ENCODE assay signal across 14 cellular contexts in the genomic region with DNA sequence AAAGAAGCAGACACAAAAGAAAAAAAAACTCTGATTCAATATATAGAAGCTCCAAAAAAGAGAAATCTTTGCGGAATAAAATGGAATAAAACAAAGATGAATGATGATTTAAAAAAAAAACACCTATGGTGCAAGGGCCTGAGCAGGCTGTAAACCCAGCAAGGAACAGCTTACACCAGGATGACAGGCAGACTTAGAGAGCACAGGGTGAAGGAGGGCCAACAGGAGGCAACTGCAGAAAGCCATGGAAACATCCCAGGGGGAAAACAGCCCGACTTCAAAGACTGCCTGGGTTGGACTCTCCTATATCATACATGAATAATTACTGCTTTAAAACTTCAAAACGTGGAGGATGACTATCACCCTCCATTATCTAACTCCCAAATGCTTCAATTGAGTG.
DNase-seq lines count a peak whose midpoint lies in the region; ATAC-seq and TF ChIP-seq lines count a peak whose summit lies in the region.
"Had no signal": no experiment of that assay in that cellular context is flagged by ENCODE, and none has a peak within 500 bp of the region (broad histone marks: within the 10 kb centered on the region; RNA-seq: fewer than 3 reads in every experiment).

No MANE protein-coding gene starts in this region.

- no peaks in the 10 kb centered on the region for H3K27me3 ChIP-seq in H9 (ENCODE audit: insufficient read depth, low read length)
- H3K27me3 ChIP-seq: BE2C had no signal

- H3K23ac ChIP-seq in H9 (ENCODE audit: insufficient read length, low read depth, low read length): no peak overlapping the region

- H2BK12ac ChIP-seq in H9 (ENCODE audit: insufficient read length, low read depth, low read length): no peak overlapping the region

- no peak overlapping the region for H4K8ac ChIP-seq in H9 (replicated peaks; ENCODE audit: insufficient read length, low read depth, low read length)

- POLR2A ChIA-PET in WTC11 (lab: Charles Lee): no interaction called here

- H4K91ac ChIP-seq in H9 (ENCODE audit: insufficient read length, low read depth, low read length): no peak overlapping the region

- H3K18ac ChIP-seq in H9 (ENCODE audit: insufficient read length, low read depth, low read length): no peak overlapping the region

- no peaks in the 10 kb centered on the region for H4K20me1 ChIP-seq in H9 (ENCODE audit: control insufficient read depth, insufficient read depth, insufficient read length)

- no peak overlapping the region for H3K56ac ChIP-seq in H9 (ENCODE audit: insufficient read length, low read depth, low read length)

- H3K79me1 ChIP-seq in H9 (ENCODE audit: insufficient read depth, low read depth, low read length, poor library complexity, severe bottlenecking): no peaks in the 10 kb centered on the region

- H3K4me3 Mint-ChIP-seq in H9 (no peak overlapping the region), WTC11 (no peak overlapping the region)
- H3K4me3 Mint-ChIP-seq: CD4-positive, alpha-beta T cell; GM23338 had no signal

- H3K27ac Mint-ChIP-seq in H9 (peak overlapping the region in 2 of 3 experiments; percentile 52 to 81; a peak in 2 of 7 replicates), WTC11 (no peak overlapping the region)
- H3K27ac Mint-ChIP-seq: CD4-positive, alpha-beta T cell; GM23338 had no signal

- H3K27ac ChIP-seq in H9 (ENCODE audit: insufficient read length, low read depth, low read length): no peak overlapping the region

- no peak overlapping the region for H2BK15ac ChIP-seq in H9 (ENCODE audit: low read depth, low read length)

- H3K9ac ChIP-seq in H9 (ENCODE audit: extremely low read depth, insufficient read length, low read length): no peak overlapping the region

- WGBS in H9 (ENCODE audit: extremely low coverage, insufficient read length, low lambda C conversion rate): no CpG with 5 or more reads among the region's 3 CpGs

- H3K14ac ChIP-seq in H9 (ENCODE audit: insufficient read depth, low read length): no peak overlapping the region

- H3T11ph ChIP-seq in H9 (ENCODE audit: low read length): no peak overlapping the region

- H3K4me1 Mint-ChIP-seq in H9: no peaks in the 10 kb centered on the region
- no peaks in the 10 kb centered on the region for H3K4me1 Mint-ChIP-seq in WTC11
- H3K4me1 Mint-ChIP-seq: GM23338 had no signal

- no peaks in the 10 kb centered on the region for H3K23me2 ChIP-seq in H9 (ENCODE audit: insufficient read length, low read depth, low read length, poor library complexity, severe bottlenecking)

- H3K36me3 Mint-ChIP-seq in H9 (ENCODE audit: insufficient read depth in 1 of 3, low read depth in 3 of 3): no peaks in the 10 kb centered on the region
- H3K36me3 Mint-ChIP-seq in WTC11: no peaks in the 10 kb centered on the region

- H3K79me2 ChIP-seq in H9 (ENCODE audit: insufficient read depth, low read length): no peaks in the 10 kb centered on the region

- DNase-seq in H9: no peak
- peak; percentile 13 for DNase-seq in WTC11 (ENCODE audit: low spot score)
- peak; percentile 60 for DNase-seq in islet precursor cell
- no peak for DNase-seq in AG08396 (ENCODE audit: low spot score)
- no peak for DNase-seq in NCI-H2107 (lab: John Stamatoyannopoulos, UW)
- DNase-seq in SW 1271 (lab: John Stamatoyannopoulos, UW): no peak
- DNase-seq: BE2C; C1 segment of cervical spinal cord; Caco-2; CD4-positive, alpha-beta T cell; GDM1; H7 had no signal

- H2BK5ac ChIP-seq in H9 (ENCODE audit: insufficient read length, low read length): no peak overlapping the region

- ATAC-seq in WTC11 (peak; percentile 88), HG03139 (IDR thresholded peaks at IDR 0.05; ENCODE audit: unreplicated experiment) (no peak)
- ATAC-seq: GM23338 had no signal

- no peak overlapping the region for H3K4me2 ChIP-seq in H9 (ENCODE audit: insufficient read depth, insufficient read length, low read length)
- H3K4me2 ChIP-seq: GM23338 had no signal

- 0 out of 3 replicates have a peak, but pooled peaks have one; percentile 11 for TF ChIP-seq CTCF in H9 (conservative IDR thresholded peaks at IDR 0.05)
- no peak for TF ChIP-seq CTCF in WTC11 (IDR thresholded peaks at IDR 0.05)

- H3K9me3 Mint-ChIP-seq in H9: no peaks in the 10 kb centered on the region
- H3K9me3 Mint-ChIP-seq in WTC11: no peaks in the 10 kb centered on the region
- H3K9me3 Mint-ChIP-seq: CD4-positive, alpha-beta T cell; GM23338 had no signal

- H2AK5ac ChIP-seq in H9 (ENCODE audit: insufficient read length, low read length): no peak overlapping the region

- H3K4ac ChIP-seq in H9 (ENCODE audit: low read depth, low read length): no peak overlapping the region

- H2BK20ac ChIP-seq in H9 (ENCODE audit: low read depth, low read length, poor library complexity, severe bottlenecking): no peak overlapping the region

- no peak overlapping the region for H2AFZ ChIP-seq in H9 (ENCODE audit: low read length)
- H2AFZ ChIP-seq: GM23338 had no signal

- no peak overlapping the region for H4K5ac ChIP-seq in H9 (ENCODE audit: insufficient read length, low read depth, low read length)

- CTCF ChIA-PET in WTC11 (lab: Charles Lee): no interaction called here

- H3K9me3 ChIP-seq in H9 (ENCODE audit: control insufficient read depth, low read depth, low read length): no peaks in the 10 kb centered on the region
- H3K9me3 ChIP-seq: BE2C, Caco-2 had no signal

- no peaks in the 10 kb centered on the region for H3K4me1 ChIP-seq in H9 (ENCODE audit: insufficient read depth, low read length)
- H3K4me1 ChIP-seq: BE2C had no signal

- H3K27me3 Mint-ChIP-seq in H9 (ENCODE audit: low read depth): no peaks in the 10 kb centered on the region; the same call in 1 of the 2 replicates
- no peaks in the 10 kb centered on the region for H3K27me3 Mint-ChIP-seq in WTC11 (ENCODE audit: low read depth)
- H3K27me3 Mint-ChIP-seq: CD4-positive, alpha-beta T cell had no signal

- no peak overlapping the region for H2BK120ac ChIP-seq in H9 (ENCODE audit: low read depth, low read length, poor library complexity, severe bottlenecking)

TF ChIP-seq in WTC11, 78 proteins besides CTCF, POLR2A, EP300 and RAD21 (continues in another document):
- TF ChIP-seq NFATC4 (CRISPR knock-in tag; IDR thresholded peaks at IDR 0.05) (no peak), ETV6 (CRISPR knock-in tag; IDR thresholded peaks at IDR 0.05) (no peak), SP1 (CRISPR knock-in tag; conservative IDR thresholded peaks at IDR 0.05) (no peak)
- TF ChIP-seq, protein P1, sequence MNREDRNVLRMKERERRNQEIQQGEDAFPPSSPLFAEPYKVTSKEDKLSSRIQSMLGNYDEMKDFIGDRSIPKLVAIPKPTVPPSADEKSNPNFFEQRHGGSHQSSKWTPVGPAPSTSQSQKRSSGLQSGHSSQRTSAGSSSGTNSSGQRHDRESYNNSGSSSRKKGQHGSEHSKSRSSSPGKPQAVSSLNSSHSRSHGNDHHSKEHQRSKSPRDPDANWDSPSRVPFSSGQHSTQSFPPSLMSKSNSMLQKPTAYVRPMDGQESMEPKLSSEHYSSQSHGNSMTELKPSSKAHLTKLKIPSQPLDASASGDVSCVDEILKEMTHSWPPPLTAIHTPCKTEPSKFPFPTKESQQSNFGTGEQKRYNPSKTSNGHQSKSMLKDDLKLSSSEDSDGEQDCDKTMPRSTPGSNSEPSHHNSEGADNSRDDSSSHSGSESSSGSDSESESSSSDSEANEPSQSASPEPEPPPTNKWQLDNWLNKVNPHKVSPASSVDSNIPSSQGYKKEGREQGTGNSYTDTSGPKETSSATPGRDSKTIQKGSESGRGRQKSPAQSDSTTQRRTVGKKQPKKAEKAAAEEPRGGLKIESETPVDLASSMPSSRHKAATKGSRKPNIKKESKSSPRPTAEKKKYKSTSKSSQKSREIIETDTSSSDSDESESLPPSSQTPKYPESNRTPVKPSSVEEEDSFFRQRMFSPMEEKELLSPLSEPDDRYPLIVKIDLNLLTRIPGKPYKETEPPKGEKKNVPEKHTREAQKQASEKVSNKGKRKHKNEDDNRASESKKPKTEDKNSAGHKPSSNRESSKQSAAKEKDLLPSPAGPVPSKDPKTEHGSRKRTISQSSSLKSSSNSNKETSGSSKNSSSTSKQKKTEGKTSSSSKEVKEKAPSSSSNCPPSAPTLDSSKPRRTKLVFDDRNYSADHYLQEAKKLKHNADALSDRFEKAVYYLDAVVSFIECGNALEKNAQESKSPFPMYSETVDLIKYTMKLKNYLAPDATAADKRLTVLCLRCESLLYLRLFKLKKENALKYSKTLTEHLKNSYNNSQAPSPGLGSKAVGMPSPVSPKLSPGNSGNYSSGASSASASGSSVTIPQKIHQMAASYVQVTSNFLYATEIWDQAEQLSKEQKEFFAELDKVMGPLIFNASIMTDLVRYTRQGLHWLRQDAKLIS (CRISPR knock-in tag; IDR thresholded peaks at IDR 0.05; ENCODE audit: borderline replicate concordance): no peak
- TF ChIP-seq, protein P2, sequence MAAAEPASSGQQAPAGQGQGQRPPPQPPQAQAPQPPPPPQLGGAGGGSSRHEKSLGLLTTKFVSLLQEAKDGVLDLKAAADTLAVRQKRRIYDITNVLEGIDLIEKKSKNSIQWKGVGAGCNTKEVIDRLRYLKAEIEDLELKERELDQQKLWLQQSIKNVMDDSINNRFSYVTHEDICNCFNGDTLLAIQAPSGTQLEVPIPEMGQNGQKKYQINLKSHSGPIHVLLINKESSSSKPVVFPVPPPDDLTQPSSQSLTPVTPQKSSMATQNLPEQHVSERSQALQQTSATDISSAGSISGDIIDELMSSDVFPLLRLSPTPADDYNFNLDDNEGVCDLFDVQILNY (CRISPR knock-in tag; IDR thresholded peaks at IDR 0.05): no peak
- TF ChIP-seq, protein P3, sequence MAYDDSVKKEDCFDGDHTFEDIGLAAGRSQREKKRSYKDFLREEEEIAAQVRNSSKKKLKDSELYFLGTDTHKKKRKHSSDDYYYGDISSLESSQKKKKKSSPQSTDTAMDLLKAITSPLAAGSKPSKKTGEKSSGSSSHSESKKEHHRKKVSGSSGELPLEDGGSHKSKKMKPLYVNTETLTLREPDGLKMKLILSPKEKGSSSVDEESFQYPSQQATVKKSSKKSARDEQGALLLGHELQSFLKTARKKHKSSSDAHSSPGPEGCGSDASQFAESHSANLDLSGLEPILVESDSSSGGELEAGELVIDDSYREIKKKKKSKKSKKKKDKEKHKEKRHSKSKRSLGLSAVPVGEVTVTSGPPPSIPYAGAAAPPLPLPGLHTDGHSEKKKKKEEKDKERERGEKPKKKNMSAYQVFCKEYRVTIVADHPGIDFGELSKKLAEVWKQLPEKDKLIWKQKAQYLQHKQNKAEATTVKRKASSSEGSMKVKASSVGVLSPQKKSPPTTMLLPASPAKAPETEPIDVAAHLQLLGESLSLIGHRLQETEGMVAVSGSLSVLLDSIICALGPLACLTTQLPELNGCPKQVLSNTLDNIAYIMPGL (CRISPR knock-in tag; IDR thresholded peaks at IDR 0.05): no peak

Comparison
In these comparisons a context has a peak if more than half of its experiments do, and no peak if none do; other contexts are left out.
1. DNase-seq: peak in WTC11 (single experiment) and islet precursor cell (single experiment); none in H9 (single experiment), AG08396 (single experiment), NCI-H2107 (single experiment) and SW 1271 (0 of 2).